8 cellular contexts compared by ENCODE assay signal in the genomic region with DNA sequence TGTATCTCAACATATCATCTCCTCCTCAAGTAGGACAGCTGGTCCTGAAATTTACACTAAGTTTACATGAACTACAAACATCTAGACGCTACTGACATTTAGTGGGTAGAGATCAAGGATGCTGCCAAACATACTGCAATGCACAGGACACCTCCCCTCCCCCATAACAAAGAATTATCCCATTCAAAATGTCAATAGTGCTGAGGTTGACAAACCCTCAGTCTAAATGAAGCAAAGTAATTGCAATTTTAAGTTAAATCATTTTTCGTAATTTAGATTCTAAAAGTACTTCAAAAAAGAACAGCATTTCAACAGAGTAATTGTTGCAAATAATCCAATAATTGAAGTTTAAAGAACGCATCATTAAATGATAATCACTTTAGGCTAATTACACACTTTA. TPM values are rescaled to one million over a fixed set of nuclear protein-coding genes. Genes with fewer than 3 reads are reported as not detected.
DNase-seq lines count a peak whose midpoint lies in the region; ATAC-seq and TF ChIP-seq lines count a peak whose summit lies in the region.

No MANE protein-coding gene starts in this region.

- H3K4me1 ChIP-seq in BLaER1 treated with 17β-estradiol and CSF1 and Interleukin-3, amounts not matched to agents 10 nM and 100 nM, result peaks cover 13 to 20% (median 18%) of the 10 kb centered on the region in 10 experiments
- H3K4me1 ChIP-seq in Karpas-422 (ENCODE audit: low read length), result peaks cover 19% of the 10 kb centered on the region
- H3K4me1 ChIP-seq in naive thymus-derived CD4-positive, alpha-beta T cell (ENCODE audit: control insufficient read depth in 2 of 2, insufficient read depth in 2 of 2, low read length in 2 of 2), result peaks cover 4 to 16% of the 10 kb centered on the region in 2 donors

- no peaks in the 10 kb centered on the region for H3K9me2 ChIP-seq in Karpas-422 (replicated peaks; ENCODE audit: insufficient read depth, low read length)

- H3K9me3 Mint-ChIP-seq in naive thymus-derived CD4-positive, alpha-beta T cell, result peaks cover 0 to 4% (median 0%) of the 10 kb centered on the region in 11 donors

- H3K27ac ChIP-seq in BLaER1 treated with 17β-estradiol and CSF1 and Interleukin-3, amounts not matched to agents 10 nM and 100 nM, result peak overlapping the region in 3 of 11 experiments; percentile 79 to 91 (median 89); a peak in 5 of 22 replicates
- no peak overlapping the region for H3K27ac ChIP-seq in Karpas-422 (ENCODE audit: low read length)
- peak overlapping the region; percentile 95 for H3K27ac ChIP-seq in naive thymus-derived CD4-positive, alpha-beta T cell (ENCODE audit: low read depth, low read length)

- no peaks in the 10 kb centered on the region for H3K9me3 ChIP-seq in BLaER1 treated with 17β-estradiol and CSF1 and Interleukin-3, amounts not matched to agents 10 nM and 100 nM (replicated peaks in 1 of 11)
- H3K9me3 ChIP-seq in Karpas-422 (ENCODE audit: low read length), result no peaks in the 10 kb centered on the region
- H3K9me3 ChIP-seq in naive thymus-derived CD4-positive, alpha-beta T cell (ENCODE audit: control insufficient read depth in 2 of 3, low read length in 3 of 3), result no peaks in the 10 kb centered on the region

- H3K4me2 ChIP-seq in BLaER1 treated with 17β-estradiol and CSF1 and Interleukin-3, amounts not matched to agents 10 nM and 100 nM, result peak overlapping the region; percentile 67 to 94 (median 83)
- H3K4me2 ChIP-seq in Karpas-422 (ENCODE audit: low read depth, low read length, poor library complexity, severe bottlenecking), result peak overlapping the region; percentile 79

- no peaks in the 10 kb centered on the region for H3K27me3 ChIP-seq in BLaER1 treated with 17β-estradiol and CSF1 and Interleukin-3, amounts not matched to agents 10 nM and 100 nM
- no peaks in the 10 kb centered on the region for H3K27me3 ChIP-seq in Karpas-422 (ENCODE audit: low read length)
- H3K27me3 ChIP-seq in naive thymus-derived CD4-positive, alpha-beta T cell (ENCODE audit: control insufficient read depth in 2 of 2, insufficient read depth in 2 of 2, low read length in 2 of 2), result no peaks in the 10 kb centered on the region

- H4K20me1 ChIP-seq in BLaER1 treated with 17β-estradiol and CSF1 and Interleukin-3, amounts not matched to agents 10 nM and 100 nM, result peaks cover 0 to 26% (median 3%) of the 10 kb centered on the region in 11 experiments; a peak in 7 of 22 replicates
- H4K20me1 ChIP-seq in Karpas-422 (ENCODE audit: insufficient read depth, low read depth, low read length), result no peaks in the 10 kb centered on the region

- peaks cover 0 to 11% (median 0%) of the 10 kb centered on the region in 5 donors for H3K27me3 Mint-ChIP-seq in naive thymus-derived CD4-positive, alpha-beta T cell

- peaks cover 0 to 17% (median 13%) of the 10 kb centered on the region in 5 donors for H3K36me3 Mint-ChIP-seq in naive thymus-derived CD4-positive, alpha-beta T cell

- peak overlapping the region; percentile 83 to 94 (median 88); a peak in 20 of 22 replicates for H3K9ac ChIP-seq in BLaER1 treated with 17β-estradiol and CSF1 and Interleukin-3, amounts not matched to agents 10 nM and 100 nM
- peak overlapping the region; percentile 88 for H3K9ac ChIP-seq in Karpas-422 (ENCODE audit: low read length)

- peak overlapping the region; percentile 86 to 99 (median 97) for H3K27ac Mint-ChIP-seq in naive thymus-derived CD4-positive, alpha-beta T cell

- ATAC-seq in naive thymus-derived CD4-positive, alpha-beta T cell, result no peak
- no peak for ATAC-seq in GM18867 (IDR thresholded peaks at IDR 0.05; ENCODE audit: unreplicated experiment)

- POLR2A ChIA-PET in naive thymus-derived CD4-positive, alpha-beta T cell (lab: Charles Lee), result interaction anchor here (3.0 kb wide), 1 partner anchor 65 kb away, joined by 39 read pairs; a partner anchor contains a TSS

- peaks cover 15 to 47% (median 39%) of the 10 kb centered on the region in 7 donors for H3K4me1 Mint-ChIP-seq in naive thymus-derived CD4-positive, alpha-beta T cell

- CTCF ChIA-PET in naive thymus-derived CD4-positive, alpha-beta T cell (lab: Charles Lee), result no interaction called here

- peaks cover 16 to 28% (median 21%) of the 10 kb centered on the region in 11 experiments for H3K36me3 ChIP-seq in BLaER1 treated with 17β-estradiol and CSF1 and Interleukin-3, amounts not matched to agents 10 nM and 100 nM
- H3K36me3 ChIP-seq in Karpas-422 (ENCODE audit: insufficient read depth, low read length), result peaks cover 19% of the 10 kb centered on the region
- H3K36me3 ChIP-seq in naive thymus-derived CD4-positive, alpha-beta T cell (ENCODE audit: control insufficient read depth in 2 of 3, insufficient read depth in 3 of 3, low read length in 3 of 3), result peaks cover 0 to 19% (median 0%) of the 10 kb centered on the region in 3 experiments

- H3K4me3 ChIP-seq in BLaER1 treated with 17β-estradiol and CSF1 and Interleukin-3, amounts not matched to agents 10 nM and 100 nM, result peak overlapping the region; percentile 58 to 91 (median 80)
- peak overlapping the region; percentile 74 for H3K4me3 ChIP-seq in Karpas-422 (ENCODE audit: low read length)
- H3K4me3 ChIP-seq in choroid plexus epithelial cell (ENCODE audit: low read depth, low read length), result peak overlapping the region; percentile 99
- H3K4me3 ChIP-seq in naive thymus-derived CD4-positive, alpha-beta T cell (ENCODE audit: low read length), result peak overlapping the region; percentile 97

- no peak overlapping the region for H2AFZ ChIP-seq in Karpas-422 (ENCODE audit: low read length)

- in situ Hi-C loops in ACHN (cut with HindIII; ENCODE audit: low pct_ligation_motif_present, low pct_unique_long_range_greater_than_20kb, low sequenced_read_pairs), result no loop called here

- peaks cover 59% of the 10 kb centered on the region for H3K79me2 ChIP-seq in Karpas-422 (ENCODE audit: low read length)

- H3K4me3 Mint-ChIP-seq in naive thymus-derived CD4-positive, alpha-beta T cell, result peak overlapping the region; percentile 89 to 100 (median 97)

- intact Hi-C loops in naive thymus-derived CD4-positive, alpha-beta T cell (cut with micrococcal nuclease), result loop anchor here (5.0 kb wide), 3 partner anchors 45 to 1745 kb away; a partner anchor contains a TSS

- DNase-seq in Karpas-422 (no peak), choroid plexus epithelial cell (ENCODE audit: low read depth) (peak; percentile 11), NCI-H2196 treated with DMSO at 0.1 percent for 48 hours (lab: John Stamatoyannopoulos, UW; ENCODE audit: unreplicated experiment) (no peak), ACHN (no peak), DMS114 treated with DMSO at 0.1 percent for 48 hours (lab: John Stamatoyannopoulos, UW; ENCODE audit: unreplicated experiment) (no peak)
- no peak for DNase-seq in naive thymus-derived CD4-positive, alpha-beta T cell

- TF ChIP-seq CTCF in choroid plexus epithelial cell (conservative IDR thresholded peaks at IDR 0.05; ENCODE audit: low read depth, low read length), result no peak

RNA-seq across cellular contexts. Expression of a gene that starts 1.2 kb away (rescaled TPM):
- total RNA-seq in Karpas-422 (2014; rRNA removed; shearing (Covaris generic); ENCODE audit: low replicate concordance), result 13.7 and 21.7 TPM in 2 replicates
- total RNA-seq in naive thymus-derived CD4-positive, alpha-beta T cell, result 10 to 100 TPM in 4 of 5 experiments, 1 to 10 TPM in 1; 9.7 to 15.9 (median 10.8) TPM
- 1 to 10 TPM; 4.7 to 8.3 TPM for polyA plus RNA-seq in naive thymus-derived CD4-positive, alpha-beta T cell

RNA-seq across cellular contexts. Expression of a gene that starts 49.1 kb away (rescaled TPM):
- 0.41 TPM in 1 of 2 replicates, not detected in the other for total RNA-seq in Karpas-422 (2014; rRNA removed; shearing (Covaris generic); ENCODE audit: low replicate concordance)
- total RNA-seq in naive thymus-derived CD4-positive, alpha-beta T cell, result 1 to 10 TPM; 2.9 to 8.5 (median 3.2) TPM
- polyA plus RNA-seq in naive thymus-derived CD4-positive, alpha-beta T cell, result 1 to 10 TPM; 1.9 to 2.5 TPM
